In the genomic region with DNA sequence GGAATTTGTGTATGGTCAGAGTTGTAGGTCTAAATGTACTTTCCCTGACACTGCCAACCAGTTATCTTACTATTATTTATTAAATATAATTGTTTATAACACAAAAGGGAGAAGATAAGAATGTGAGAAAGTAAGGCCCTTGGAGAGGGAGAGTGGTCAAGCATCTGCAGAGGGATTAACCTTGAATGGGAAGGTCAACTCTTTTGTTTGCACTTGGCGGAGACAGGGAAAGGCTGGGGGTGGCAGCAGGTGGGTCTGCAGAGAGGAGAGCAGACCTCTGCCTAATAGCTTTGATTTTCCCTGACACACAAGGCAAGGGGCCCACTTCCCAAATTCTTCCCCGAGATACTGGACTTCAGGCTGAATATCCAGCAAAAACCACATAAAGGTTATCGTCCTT, we compare ENCODE assay signal across 1 cellular context.
TF ChIP-seq lines count a peak whose summit lies in the region.

No MANE protein-coding gene starts in this region.

TF ChIP-seq in HepG2, 621 proteins besides CTCF, POLR2A, EP300 and RAD21 (continued from another document):
- TF ChIP-seq, protein P1, sequence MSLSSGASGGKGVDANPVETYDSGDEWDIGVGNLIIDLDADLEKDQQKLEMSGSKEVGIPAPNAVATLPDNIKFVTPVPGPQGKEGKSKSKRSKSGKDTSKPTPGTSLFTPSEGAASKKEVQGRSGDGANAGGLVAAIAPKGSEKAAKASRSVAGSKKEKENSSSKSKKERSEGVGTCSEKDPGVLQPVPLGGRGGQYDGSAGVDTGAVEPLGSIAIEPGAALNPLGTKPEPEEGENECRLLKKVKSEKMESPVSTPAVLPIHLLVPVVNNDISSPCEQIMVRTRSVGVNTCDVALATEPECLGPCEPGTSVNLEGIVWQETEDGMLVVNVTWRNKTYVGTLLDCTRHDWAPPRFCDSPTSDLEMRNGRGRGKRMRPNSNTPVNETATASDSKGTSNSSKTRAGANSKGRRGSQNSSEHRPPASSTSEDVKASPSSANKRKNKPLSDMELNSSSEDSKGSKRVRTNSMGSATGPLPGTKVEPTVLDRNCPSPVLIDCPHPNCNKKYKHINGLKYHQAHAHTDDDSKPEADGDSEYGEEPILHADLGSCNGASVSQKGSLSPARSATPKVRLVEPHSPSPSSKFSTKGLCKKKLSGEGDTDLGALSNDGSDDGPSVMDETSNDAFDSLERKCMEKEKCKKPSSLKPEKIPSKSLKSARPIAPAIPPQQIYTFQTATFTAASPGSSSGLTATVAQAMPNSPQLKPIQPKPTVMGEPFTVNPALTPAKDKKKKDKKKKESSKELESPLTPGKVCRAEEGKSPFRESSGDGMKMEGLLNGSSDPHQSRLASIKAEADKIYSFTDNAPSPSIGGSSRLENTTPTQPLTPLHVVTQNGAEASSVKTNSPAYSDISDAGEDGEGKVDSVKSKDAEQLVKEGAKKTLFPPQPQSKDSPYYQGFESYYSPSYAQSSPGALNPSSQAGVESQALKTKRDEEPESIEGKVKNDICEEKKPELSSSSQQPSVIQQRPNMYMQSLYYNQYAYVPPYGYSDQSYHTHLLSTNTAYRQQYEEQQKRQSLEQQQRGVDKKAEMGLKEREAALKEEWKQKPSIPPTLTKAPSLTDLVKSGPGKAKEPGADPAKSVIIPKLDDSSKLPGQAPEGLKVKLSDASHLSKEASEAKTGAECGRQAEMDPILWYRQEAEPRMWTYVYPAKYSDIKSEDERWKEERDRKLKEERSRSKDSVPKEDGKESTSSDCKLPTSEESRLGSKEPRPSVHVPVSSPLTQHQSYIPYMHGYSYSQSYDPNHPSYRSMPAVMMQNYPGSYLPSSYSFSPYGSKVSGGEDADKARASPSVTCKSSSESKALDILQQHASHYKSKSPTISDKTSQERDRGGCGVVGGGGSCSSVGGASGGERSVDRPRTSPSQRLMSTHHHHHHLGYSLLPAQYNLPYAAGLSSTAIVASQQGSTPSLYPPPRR (CRISPR knock-in tag; IDR thresholded peaks at IDR 0.05; ENCODE audit: borderline replicate concordance), result 0 out of 2 replicates have a peak, but pooled peaks have one; percentile 21
- no peak for TF ChIP-seq ZNF282 (IDR thresholded peaks at IDR 0.05; ENCODE audit: partially characterized antibody)
- no peak for TF ChIP-seq ZFP36L1 (CRISPR knock-in tag; IDR thresholded peaks at IDR 0.05)
- peak; percentile 80 for TF ChIP-seq RARA (CRISPR knock-in tag; IDR thresholded peaks at IDR 0.05)
- TF ChIP-seq THRA (CRISPR knock-in tag; IDR thresholded peaks at IDR 0.05; ENCODE audit: borderline replicate concordance), result peak; percentile 42; the same call in 1 of the 2 replicates
- 0 out of 2 replicates have a peak, but pooled peaks have one; percentile 25 for TF ChIP-seq ZNF761 (CRISPR knock-in tag; conservative IDR thresholded peaks at IDR 0.05)
- TF ChIP-seq FOSL2 (CRISPR knock-in tag; IDR thresholded peaks at IDR 0.05), result 0 out of 2 replicates have a peak, but pooled peaks have one; percentile 33
- TF ChIP-seq SOX13 (IDR thresholded peaks at IDR 0.05), result no peak
- TF ChIP-seq SOX13 (CRISPR knock-in tag; conservative IDR thresholded peaks at IDR 0.05 in 1 of 2, IDR thresholded peaks at IDR 0.05 in 1 of 2), result peak in 1 of 2 experiments; percentile 86; a peak in 2 of 4 replicates
- TF ChIP-seq THYN1 (CRISPR knock-in tag; IDR thresholded peaks at IDR 0.05; ENCODE audit: borderline replicate concordance, low read depth), result no peak
- TF ChIP-seq ZBTB7B (CRISPR knock-in tag; IDR thresholded peaks at IDR 0.05), result peak; percentile 44; the same call in 1 of the 2 replicates
- TF ChIP-seq, protein P2, sequence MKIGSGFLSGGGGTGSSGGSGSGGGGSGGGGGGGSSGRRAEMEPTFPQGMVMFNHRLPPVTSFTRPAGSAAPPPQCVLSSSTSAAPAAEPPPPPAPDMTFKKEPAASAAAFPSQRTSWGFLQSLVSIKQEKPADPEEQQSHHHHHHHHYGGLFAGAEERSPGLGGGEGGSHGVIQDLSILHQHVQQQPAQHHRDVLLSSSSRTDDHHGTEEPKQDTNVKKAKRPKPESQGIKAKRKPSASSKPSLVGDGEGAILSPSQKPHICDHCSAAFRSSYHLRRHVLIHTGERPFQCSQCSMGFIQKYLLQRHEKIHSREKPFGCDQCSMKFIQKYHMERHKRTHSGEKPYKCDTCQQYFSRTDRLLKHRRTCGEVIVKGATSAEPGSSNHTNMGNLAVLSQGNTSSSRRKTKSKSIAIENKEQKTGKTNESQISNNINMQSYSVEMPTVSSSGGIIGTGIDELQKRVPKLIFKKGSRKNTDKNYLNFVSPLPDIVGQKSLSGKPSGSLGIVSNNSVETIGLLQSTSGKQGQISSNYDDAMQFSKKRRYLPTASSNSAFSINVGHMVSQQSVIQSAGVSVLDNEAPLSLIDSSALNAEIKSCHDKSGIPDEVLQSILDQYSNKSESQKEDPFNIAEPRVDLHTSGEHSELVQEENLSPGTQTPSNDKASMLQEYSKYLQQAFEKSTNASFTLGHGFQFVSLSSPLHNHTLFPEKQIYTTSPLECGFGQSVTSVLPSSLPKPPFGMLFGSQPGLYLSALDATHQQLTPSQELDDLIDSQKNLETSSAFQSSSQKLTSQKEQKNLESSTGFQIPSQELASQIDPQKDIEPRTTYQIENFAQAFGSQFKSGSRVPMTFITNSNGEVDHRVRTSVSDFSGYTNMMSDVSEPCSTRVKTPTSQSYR (CRISPR knock-in tag; IDR thresholded peaks at IDR 0.05; ENCODE audit: borderline replicate concordance), result peak; percentile 53; the same call in 1 of the 2 replicates
- TF ChIP-seq GZF1 (CRISPR knock-in tag; IDR thresholded peaks at IDR 0.05), result no peak
- no peak for TF ChIP-seq ZNF124 (CRISPR knock-in tag; IDR thresholded peaks at IDR 0.05)
- no peak for TF ChIP-seq FOXM1 (CRISPR knock-in tag; IDR thresholded peaks at IDR 0.05)
- TF ChIP-seq SAP130 (CRISPR knock-in tag; IDR thresholded peaks at IDR 0.05; ENCODE audit: low read depth), result 0 out of 2 replicates have a peak, but pooled peaks have one; percentile 5
- no peak for TF ChIP-seq MLLT10 (CRISPR knock-in tag; IDR thresholded peaks at IDR 0.05)
- TF ChIP-seq, protein P3, sequence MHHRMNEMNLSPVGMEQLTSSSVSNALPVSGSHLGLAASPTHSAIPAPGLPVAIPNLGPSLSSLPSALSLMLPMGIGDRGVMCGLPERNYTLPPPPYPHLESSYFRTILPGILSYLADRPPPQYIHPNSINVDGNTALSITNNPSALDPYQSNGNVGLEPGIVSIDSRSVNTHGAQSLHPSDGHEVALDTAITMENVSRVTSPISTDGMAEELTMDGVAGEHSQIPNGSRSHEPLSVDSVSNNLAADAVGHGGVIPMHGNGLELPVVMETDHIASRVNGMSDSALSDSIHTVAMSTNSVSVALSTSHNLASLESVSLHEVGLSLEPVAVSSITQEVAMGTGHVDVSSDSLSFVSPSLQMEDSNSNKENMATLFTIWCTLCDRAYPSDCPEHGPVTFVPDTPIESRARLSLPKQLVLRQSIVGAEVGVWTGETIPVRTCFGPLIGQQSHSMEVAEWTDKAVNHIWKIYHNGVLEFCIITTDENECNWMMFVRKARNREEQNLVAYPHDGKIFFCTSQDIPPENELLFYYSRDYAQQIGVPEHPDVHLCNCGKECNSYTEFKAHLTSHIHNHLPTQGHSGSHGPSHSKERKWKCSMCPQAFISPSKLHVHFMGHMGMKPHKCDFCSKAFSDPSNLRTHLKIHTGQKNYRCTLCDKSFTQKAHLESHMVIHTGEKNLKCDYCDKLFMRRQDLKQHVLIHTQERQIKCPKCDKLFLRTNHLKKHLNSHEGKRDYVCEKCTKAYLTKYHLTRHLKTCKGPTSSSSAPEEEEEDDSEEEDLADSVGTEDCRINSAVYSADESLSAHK (CRISPR knock-in tag; IDR thresholded peaks at IDR 0.05; ENCODE audit: borderline replicate concordance), result no peak
- no peak for TF ChIP-seq ZNF383 (CRISPR knock-in tag; IDR thresholded peaks at IDR 0.05; ENCODE audit: borderline replicate concordance)
- 0 out of 2 replicates have a peak, but pooled peaks have one; percentile 6 for TF ChIP-seq THAP7 (CRISPR knock-in tag; IDR thresholded peaks at IDR 0.05)
- peak; percentile 57; the same call in 1 of the 2 replicates for TF ChIP-seq HMG20A (CRISPR knock-in tag; IDR thresholded peaks at IDR 0.05; ENCODE audit: borderline replicate concordance)
- peak; percentile 58; the same call in 1 of the 2 replicates for TF ChIP-seq PATZ1 (CRISPR knock-in tag; IDR thresholded peaks at IDR 0.05)
- TF ChIP-seq ZSCAN9 (CRISPR knock-in tag; IDR thresholded peaks at IDR 0.05; ENCODE audit: borderline replicate concordance), result 0 out of 2 replicates have a peak, but pooled peaks have one; percentile 51
